In genomic region chr18:35519148-35519899, GRCh38 we compare ENCODE assay signal across 24 cellular contexts.
"Had no signal": no experiment of that assay in that cellular context is flagged by ENCODE, and none has a peak within 500 bp of the region (broad histone marks: within the 10 kb centered on the region; RNA-seq: fewer than 3 reads in every experiment).

No MANE protein-coding gene starts in this region.

- H3K27me3 Mint-ChIP-seq: effector memory CD8-positive, alpha-beta T cell had no signal

- DNase-seq: cerebellar nuclear complex; cortex of kidney; effector memory CD8-positive, alpha-beta T cell; hypothalamus; immature natural killer cell; islet precursor cell; kidney glomerular epithelial cell; mesendoderm; naive thymus-derived CD8-positive, alpha-beta T cell; occipital lobe; spleen; stimulated activated CD4-positive, alpha-beta T cell treated with anti-CD3 and anti-CD28 coated beads, Interleukin-4, amount 100 ng/mL, for 4 hours; stimulated activated naive CD8-positive, alpha-beta T cell treated with anti-CD3 and anti-CD28 coated beads, Interleukin-15, Interleukin-2, amounts not matched to agents 100 U/mL and 50 U/mL, for 24 hours; substantia nigra; upper lobe of right lung; uterus had no signal

- H3K36me3 Mint-ChIP-seq: immature natural killer cell; naive thymus-derived CD8-positive, alpha-beta T cell; stimulated activated memory B cell treated with anti-CD40 and anti-IgM and Interleukin-4, amounts not matched to agents 10 μg/mL and 1 μg/mL and 100 μg/mL, for 72 hours had no signal

- H3K36me3 ChIP-seq: spleen, thoracic aorta, tibial nerve, upper lobe of right lung, uterus had no signal

- H3K4me3 ChIP-seq: skin epidermis, spleen, thoracic aorta, tibial nerve, upper lobe of right lung, uterus had no signal

- FAIRE-seq: endometrium, frontal cortex had no signal

- H3K9ac ChIP-seq: parathyroid adenoma had no signal

- H3K27ac Mint-ChIP-seq: effector memory CD8-positive, alpha-beta T cell; immature natural killer cell; naive thymus-derived CD8-positive, alpha-beta T cell; progenitor cell of endocrine pancreas; stimulated activated memory B cell treated with anti-CD40 and anti-IgM and Interleukin-4, amounts not matched to agents 10 μg/mL and 1 μg/mL and 100 μg/mL, for 72 hours had no signal

- ATAC-seq: effector memory CD8-positive, alpha-beta T cell; naive thymus-derived CD8-positive, alpha-beta T cell; stimulated activated memory B cell treated with anti-CD40 and anti-IgM and Interleukin-4, amounts not matched to agents 10 μg/mL and 1 μg/mL and 100 μg/mL, for 72 hours; stimulated activated naive CD8-positive, alpha-beta T cell treated with anti-CD3 and anti-CD28 coated beads, Interleukin-15, Interleukin-2, amounts not matched to agents 100 U/mL and 50 U/mL, for 24 hours; upper lobe of right lung had no signal

- H2AFZ ChIP-seq: parathyroid adenoma had no signal

- H3K9me3 Mint-ChIP-seq: effector memory CD8-positive, alpha-beta T cell; immature natural killer cell; naive thymus-derived CD8-positive, alpha-beta T cell; stimulated activated memory B cell treated with anti-CD40 and anti-IgM and Interleukin-4, amounts not matched to agents 10 μg/mL and 1 μg/mL and 100 μg/mL, for 72 hours had no signal

- H3K9me3 ChIP-seq: spleen, thoracic aorta, tibial nerve, upper lobe of right lung, uterus had no signal

- H3K27me3 ChIP-seq: spleen, tibial nerve, upper lobe of right lung, uterus had no signal

- H3K79me2 ChIP-seq: parathyroid adenoma had no signal

- H3K4me3 Mint-ChIP-seq: effector memory CD8-positive, alpha-beta T cell; immature natural killer cell; naive thymus-derived CD8-positive, alpha-beta T cell; stimulated activated memory B cell treated with anti-CD40 and anti-IgM and Interleukin-4, amounts not matched to agents 10 μg/mL and 1 μg/mL and 100 μg/mL, for 72 hours had no signal

- H3K4me1 ChIP-seq: parathyroid adenoma, uterus had no signal

- H3K27ac ChIP-seq: parathyroid adenoma, skin epidermis, thoracic aorta, upper lobe of right lung, uterus had no signal
